In the genomic region with DNA sequence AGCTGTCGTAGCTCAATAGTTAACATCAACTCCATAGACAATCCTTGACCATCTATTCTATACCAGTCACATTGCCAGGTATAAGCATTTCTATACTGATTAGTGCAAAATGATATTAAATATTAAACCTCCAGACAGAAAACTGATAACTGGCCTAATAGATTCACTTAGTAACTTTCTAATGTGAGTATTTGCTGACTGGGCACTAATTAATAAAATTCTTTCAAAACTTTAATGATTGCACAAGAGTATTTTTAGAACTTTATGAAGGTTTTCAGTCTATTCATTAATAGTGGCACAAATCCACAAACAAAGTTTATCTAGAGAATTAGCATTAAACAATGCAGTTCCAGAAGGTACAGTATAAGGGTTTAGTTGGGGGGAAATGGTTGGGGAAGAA, we compare ENCODE assay signal across 3 cellular contexts.
TF ChIP-seq lines count a peak whose summit lies in the region.

No MANE protein-coding gene starts in this region.

TF ChIP-seq in A549, 52 proteins besides CTCF, POLR2A, EP300 and RAD21:
- no peak for TF ChIP-seq GATA3 (IDR thresholded peaks at IDR 0.05; ENCODE audit: borderline replicate concordance)
- TF ChIP-seq ZC3H11A (IDR thresholded peaks at IDR 0.05), result no peak
- no peak for TF ChIP-seq FOSL2 (IDR thresholded peaks at IDR 0.05)
- no peak for TF ChIP-seq FOSL2 (CRISPR knock-in tag; IDR thresholded peaks at IDR 0.05)
- TF ChIP-seq MAFK (IDR thresholded peaks at IDR 0.05; ENCODE audit: partially characterized antibody), result peak; percentile 88
- no peak for TF ChIP-seq EHMT2 (IDR thresholded peaks at IDR 0.05; ENCODE audit: low read depth)

TF ChIP-seq in IMR-90, 13 proteins besides CTCF, POLR2A, EP300 and RAD21:
- TF ChIP-seq CEBPB (IDR thresholded peaks at IDR 0.05; ENCODE audit: low read depth, low read length) (0 out of 2 replicates have a peak, but pooled peaks have one; percentile 20), NFE2L2 (IDR thresholded peaks at IDR 0.05; ENCODE audit: low read depth, low read length) (no peak), MAFK (IDR thresholded peaks at IDR 0.05; ENCODE audit: low read depth, low read length) (peak; percentile 98)

TF ChIP-seq in H1, 55 proteins besides CTCF, POLR2A, EP300 and RAD21:
- TF ChIP-seq SAP30 (IDR thresholded peaks at IDR 0.05; ENCODE audit: insufficient read depth, insufficient replicate concordance, low read length), result no peak
- peak; percentile 75; the same call in 1 of the 2 replicates for TF ChIP-seq MAFK (IDR thresholded peaks at IDR 0.05; ENCODE audit: low read depth, low read length)
- no peak for TF ChIP-seq MAX (IDR thresholded peaks at IDR 0.05)
- no peak for TF ChIP-seq KDM5A (IDR thresholded peaks at IDR 0.05; ENCODE audit: low read length)
- no peak for TF ChIP-seq SP1 (IDR thresholded peaks at IDR 0.05; ENCODE audit: low read depth, low read length)
- no peak for TF ChIP-seq HDAC2 (IDR thresholded peaks at IDR 0.05; ENCODE audit: borderline replicate concordance in 1 of 2, low read depth in 2 of 2, low read length in 2 of 2)
